2 cellular contexts compared by ENCODE assay signal in the genomic region with DNA sequence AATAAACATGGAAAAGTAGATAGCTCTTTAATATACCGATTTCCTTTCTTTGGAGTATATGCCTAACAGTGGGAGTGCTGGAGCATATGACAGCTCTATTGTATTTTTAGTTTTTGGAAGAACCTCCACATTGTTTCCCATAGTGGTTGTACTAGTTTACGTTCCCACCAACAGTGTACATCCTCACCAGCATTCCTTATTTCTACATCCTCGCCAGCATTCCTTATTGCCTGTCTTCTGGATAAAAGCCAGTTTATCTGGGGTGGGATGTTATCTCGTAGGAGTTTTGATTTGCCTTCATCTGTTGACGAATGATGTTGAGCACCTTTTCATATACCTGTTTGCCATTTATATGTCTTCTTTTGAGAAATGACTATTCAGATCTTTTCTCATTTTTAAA.
TF ChIP-seq lines count a peak whose summit lies in the region.

No MANE protein-coding gene starts in this region.

TF ChIP-seq in HepG2, 621 proteins besides CTCF, POLR2A, EP300 and RAD21:
- TF ChIP-seq ZSCAN30 (CRISPR knock-in tag; IDR thresholded peaks at IDR 0.05) (no peak), ZFP62 (CRISPR knock-in tag; IDR thresholded peaks at IDR 0.05) (no peak), ZNF558 (CRISPR knock-in tag; IDR thresholded peaks at IDR 0.05; ENCODE audit: borderline replicate concordance) (no peak), ZBTB44 (CRISPR knock-in tag; IDR thresholded peaks at IDR 0.05) (no peak), DPF2 (CRISPR knock-in tag; IDR thresholded peaks at IDR 0.05; ENCODE audit: borderline replicate concordance, low read depth) (no peak), ZNF883 (CRISPR knock-in tag; IDR thresholded peaks at IDR 0.05; ENCODE audit: not compliant biosample characterization) (no peak), NFE2L1 (CRISPR knock-in tag; IDR thresholded peaks at IDR 0.05; ENCODE audit: borderline replicate concordance) (no peak), MZF1 (CRISPR knock-in tag; IDR thresholded peaks at IDR 0.05; ENCODE audit: borderline replicate concordance) (no peak), NFATC3 (CRISPR knock-in tag; IDR thresholded peaks at IDR 0.05) (no peak), IRF2 (CRISPR knock-in tag; IDR thresholded peaks at IDR 0.05) (no peak), KMT2A (CRISPR knock-in tag; IDR thresholded peaks at IDR 0.05) (no peak), SAP130 (CRISPR knock-in tag; IDR thresholded peaks at IDR 0.05; ENCODE audit: low read depth) (no peak), ZNF652 (CRISPR knock-in tag; IDR thresholded peaks at IDR 0.05; ENCODE audit: borderline replicate concordance, low read depth) (no peak), ELF1 (CRISPR knock-in tag; IDR thresholded peaks at IDR 0.05) (no peak), HDAC6 (IDR thresholded peaks at IDR 0.05; ENCODE audit: low read depth, low read length) (no peak)
- TF ChIP-seq, protein P1, sequence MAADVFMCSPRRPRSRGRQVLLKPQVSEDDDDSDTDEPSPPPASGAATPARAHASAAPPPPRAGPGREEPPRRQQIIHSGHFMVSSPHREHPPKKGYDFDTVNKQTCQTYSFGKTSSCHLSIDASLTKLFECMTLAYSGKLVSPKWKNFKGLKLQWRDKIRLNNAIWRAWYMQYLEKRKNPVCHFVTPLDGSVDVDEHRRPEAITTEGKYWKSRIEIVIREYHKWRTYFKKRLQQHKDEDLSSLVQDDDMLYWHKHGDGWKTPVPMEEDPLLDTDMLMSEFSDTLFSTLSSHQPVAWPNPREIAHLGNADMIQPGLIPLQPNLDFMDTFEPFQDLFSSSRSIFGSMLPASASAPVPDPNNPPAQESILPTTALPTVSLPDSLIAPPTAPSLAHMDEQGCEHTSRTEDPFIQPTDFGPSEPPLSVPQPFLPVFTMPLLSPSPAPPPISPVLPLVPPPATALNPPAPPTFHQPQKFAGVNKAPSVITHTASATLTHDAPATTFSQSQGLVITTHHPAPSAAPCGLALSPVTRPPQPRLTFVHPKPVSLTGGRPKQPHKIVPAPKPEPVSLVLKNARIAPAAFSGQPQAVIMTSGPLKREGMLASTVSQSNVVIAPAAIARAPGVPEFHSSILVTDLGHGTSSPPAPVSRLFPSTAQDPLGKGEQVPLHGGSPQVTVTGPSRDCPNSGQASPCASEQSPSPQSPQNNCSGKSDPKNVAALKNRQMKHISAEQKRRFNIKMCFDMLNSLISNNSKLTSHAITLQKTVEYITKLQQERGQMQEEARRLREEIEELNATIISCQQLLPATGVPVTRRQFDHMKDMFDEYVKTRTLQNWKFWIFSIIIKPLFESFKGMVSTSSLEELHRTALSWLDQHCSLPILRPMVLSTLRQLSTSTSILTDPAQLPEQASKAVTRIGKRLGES (CRISPR knock-in tag; IDR thresholded peaks at IDR 0.05; ENCODE audit: borderline replicate concordance), result no peak

TF ChIP-seq in GM12891, 5 proteins besides CTCF, POLR2A, EP300 and RAD21:
- TF ChIP-seq POU2F2 (IDR thresholded peaks at IDR 0.05; ENCODE audit: low read depth, low read length), result no peak
- TF ChIP-seq TAF1 (IDR thresholded peaks at IDR 0.05; ENCODE audit: low read depth, low read length), result no peak
- TF ChIP-seq SPI1 (IDR thresholded peaks at IDR 0.05; ENCODE audit: low read depth, low read length), result no peak
